19 cellular contexts compared by ENCODE assay signal in genomic region chr1:104084380-104084779, GRCh38.
A peak's percentile ranks its signal among the peaks of the same experiment; 100 is the strongest.
DNase-seq lines count a peak whose midpoint lies in the region; ATAC-seq and TF ChIP-seq lines count a peak whose summit lies in the region.
"Had no signal": no experiment of that assay in that cellular context is flagged by ENCODE, and none has a peak within 500 bp of the region (broad histone marks: within the 10 kb centered on the region; RNA-seq: fewer than 3 reads in every experiment).

No MANE protein-coding gene starts in this region.

- H3K36me3 ChIP-seq in GM23338 (ENCODE audit: insufficient read depth) (no peaks in the 10 kb centered on the region), endodermal cell (ENCODE audit: control insufficient read depth, insufficient read depth, low read length) (no peaks in the 10 kb centered on the region)
- H3K36me3 ChIP-seq: BLaER1, HAP-1 had no signal

- H3K27me3 ChIP-seq in GM23338 (ENCODE audit: insufficient read depth) (no peaks in the 10 kb centered on the region), endodermal cell (ENCODE audit: control insufficient read depth, insufficient read depth, low read length, poor library complexity, severe bottlenecking) (no peaks in the 10 kb centered on the region)
- H3K27me3 ChIP-seq: BLaER1 had no signal

- H3K4me3 ChIP-seq in GM23338 (0 out of 2 replicates have a peak overlapping the region, but pooled peaks have one; percentile 31), endodermal cell (ENCODE audit: low read length) (no peak overlapping the region)
- H3K4me3 ChIP-seq: BLaER1, GM12878, GM23248, HAP-1 had no signal

- DNase-seq in GM23338 (ENCODE audit: low spot score) = peak; percentile 36
- peak; percentile 8 for DNase-seq in MV-4-11 (lab: John Stamatoyannopoulos, UW)
- peak; percentile 12 for DNase-seq in WTC11 (ENCODE audit: low spot score)
- DNase-seq in iPS-NIHi11 (ENCODE audit: low spot score) = peak; percentile 9
- no peak for DNase-seq in endodermal cell
- no peak for DNase-seq in endothelial cell (ENCODE audit: low spot score)
- no peak for DNase-seq in inferior parietal cortex (ENCODE audit: extremely low spot score)
- no peak for DNase-seq in COR-L47 (lab: John Stamatoyannopoulos, UW)
- DNase-seq: 8988T; CD4-positive, alpha-beta memory T cell; DMS 273 treated with DMSO at 0.1 percent for 48 hours; DMS53; DND-41; EL; GM23248 had no signal

- CTCF ChIA-PET in WTC11 (lab: Charles Lee) = no interaction called here

- H3K9me2 ChIP-seq in GM23338 (ENCODE audit: insufficient read depth) = no peaks in the 10 kb centered on the region

- peak overlapping the region; percentile 60; the same call in 1 of the 2 replicates for H2AFZ ChIP-seq in GM23338
- H2AFZ ChIP-seq: GM23248 had no signal

- H3K4me2 ChIP-seq in GM23338 = peak overlapping the region; percentile 62
- H3K4me2 ChIP-seq: BLaER1 had no signal

- H3K36me3 Mint-ChIP-seq in GM23338 (ENCODE audit: low read depth) (no peaks in the 10 kb centered on the region), WTC11 (no peaks in the 10 kb centered on the region), endodermal cell (ENCODE audit: low read depth) (no peaks in the 10 kb centered on the region), endothelial cell (ENCODE audit: low read depth, unreplicated experiment) (no peaks in the 10 kb centered on the region)
- H3K36me3 Mint-ChIP-seq: CD14-positive monocyte; CD4-positive, alpha-beta memory T cell had no signal

- peaks cover 3% of the 10 kb centered on the region; the same call in 1 of the 2 replicates for H3K4me1 ChIP-seq in GM23338 (ENCODE audit: insufficient read depth)
- no peaks in the 10 kb centered on the region for H3K4me1 ChIP-seq in endodermal cell (ENCODE audit: control insufficient read depth, insufficient read depth, low read length)
- H3K4me1 ChIP-seq: BLaER1, HAP-1 had no signal

- no peaks in the 10 kb centered on the region for H3K79me2 ChIP-seq in GM23338 (replicated peaks; ENCODE audit: insufficient read depth)

- H3K27ac ChIP-seq in GM23338 (ENCODE audit: low read depth) (no peak overlapping the region), endodermal cell (ENCODE audit: low read depth, low read length) (no peak overlapping the region)
- H3K27ac ChIP-seq: BLaER1, GM23248 had no signal

- no peaks in the 10 kb centered on the region for H4K20me1 ChIP-seq in GM23338 (replicated peaks; ENCODE audit: insufficient read depth)
- H4K20me1 ChIP-seq: BLaER1 had no signal

- no peaks in the 10 kb centered on the region for H3K9me3 ChIP-seq in endodermal cell (ENCODE audit: control insufficient read depth, low read length)
- H3K9me3 ChIP-seq: BLaER1, HAP-1 had no signal

- H3F3A ChIP-seq in GM23338 (replicated peaks; ENCODE audit: low read depth) = no peaks in the 10 kb centered on the region

- POLR2A ChIA-PET in WTC11 (lab: Charles Lee) = no interaction called here

- peaks cover 19% of the 10 kb centered on the region for H3K4me1 Mint-ChIP-seq in GM23338
- H3K4me1 Mint-ChIP-seq in WTC11 = peaks cover 21% of the 10 kb centered on the region
- peaks cover 4% of the 10 kb centered on the region for H3K4me1 Mint-ChIP-seq in endodermal cell
- H3K4me1 Mint-ChIP-seq in endothelial cell (ENCODE audit: unreplicated experiment) = no peaks in the 10 kb centered on the region
- H3K4me1 Mint-ChIP-seq: CD14-positive monocyte; CD4-positive, alpha-beta memory T cell had no signal

- no peak for TF ChIP-seq CTCF in GM23338 (conservative IDR thresholded peaks at IDR 0.05; ENCODE audit: low read depth in 2 of 2)
- no peak for TF ChIP-seq CTCF in WTC11 (IDR thresholded peaks at IDR 0.05)
- no peak for TF ChIP-seq CTCF in endodermal cell (conservative IDR thresholded peaks at IDR 0.05)
- TF ChIP-seq CTCF in endothelial cell (IDR thresholded peaks at IDR 0.05; ENCODE audit: unreplicated experiment) = no peak

- WGBS in endodermal cell (ENCODE audit: insufficient coverage in 1 of 2, insufficient read length in 1 of 2), 2 experiments = 71 to 100% methylated on average over 1 to 3 of the region's 3 CpGs

- H3K27ac Mint-ChIP-seq in GM23338 (no peak overlapping the region), WTC11 (no peak overlapping the region), endodermal cell (no peak overlapping the region), endothelial cell (ENCODE audit: unreplicated experiment) (no peak overlapping the region)
- H3K27ac Mint-ChIP-seq: CD14-positive monocyte; CD4-positive, alpha-beta memory T cell had no signal

- no peaks in the 10 kb centered on the region for H3K9me3 Mint-ChIP-seq in GM23338
- no peaks in the 10 kb centered on the region for H3K9me3 Mint-ChIP-seq in WTC11
- no peaks in the 10 kb centered on the region for H3K9me3 Mint-ChIP-seq in endodermal cell
- H3K9me3 Mint-ChIP-seq in endothelial cell (ENCODE audit: unreplicated experiment) = no peaks in the 10 kb centered on the region

- ATAC-seq in GM23338 (peak; percentile 93), WTC11 (peak; percentile 95)
- ATAC-seq: GM12878 had no signal

- no peak overlapping the region for H3K9ac ChIP-seq in endodermal cell (ENCODE audit: extremely low read depth, low read length, poor library complexity, severe bottlenecking)
- H3K9ac ChIP-seq: BLaER1, GM23248 had no signal

- H3K27me3 Mint-ChIP-seq in GM23338 (ENCODE audit: insufficient read depth, low read depth, poor library complexity) (no peaks in the 10 kb centered on the region), WTC11 (ENCODE audit: low read depth) (no peaks in the 10 kb centered on the region), endodermal cell (ENCODE audit: insufficient read depth) (no peaks in the 10 kb centered on the region), endothelial cell (ENCODE audit: unreplicated experiment) (no peaks in the 10 kb centered on the region)
- H3K27me3 Mint-ChIP-seq: CD4-positive, alpha-beta memory T cell had no signal

- H3K4me3 Mint-ChIP-seq in GM23338 (no peak overlapping the region), WTC11 (no peak overlapping the region), endodermal cell (no peak overlapping the region), endothelial cell (ENCODE audit: unreplicated experiment) (no peak overlapping the region)
- H3K4me3 Mint-ChIP-seq: CD14-positive monocyte; CD4-positive, alpha-beta memory T cell had no signal

TF ChIP-seq in GM23338, 12 proteins besides CTCF, POLR2A, EP300 and RAD21 (continues in another document):
- no peak for TF ChIP-seq CREB1 (CRISPR knock-in tag; IDR thresholded peaks at IDR 0.05; ENCODE audit: low read depth)
- TF ChIP-seq, protein P1, sequence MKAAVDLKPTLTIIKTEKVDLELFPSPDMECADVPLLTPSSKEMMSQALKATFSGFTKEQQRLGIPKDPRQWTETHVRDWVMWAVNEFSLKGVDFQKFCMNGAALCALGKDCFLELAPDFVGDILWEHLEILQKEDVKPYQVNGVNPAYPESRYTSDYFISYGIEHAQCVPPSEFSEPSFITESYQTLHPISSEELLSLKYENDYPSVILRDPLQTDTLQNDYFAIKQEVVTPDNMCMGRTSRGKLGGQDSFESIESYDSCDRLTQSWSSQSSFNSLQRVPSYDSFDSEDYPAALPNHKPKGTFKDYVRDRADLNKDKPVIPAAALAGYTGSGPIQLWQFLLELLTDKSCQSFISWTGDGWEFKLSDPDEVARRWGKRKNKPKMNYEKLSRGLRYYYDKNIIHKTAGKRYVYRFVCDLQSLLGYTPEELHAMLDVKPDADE (IDR thresholded peaks at IDR 0.05) = no peak

TF ChIP-seq in WTC11, 78 proteins besides CTCF, POLR2A, EP300 and RAD21:
- no peak for TF ChIP-seq ZNF416 (CRISPR knock-in tag; IDR thresholded peaks at IDR 0.05)
- no peak for TF ChIP-seq ZNF425 (CRISPR knock-in tag; conservative IDR thresholded peaks at IDR 0.05)
- TF ChIP-seq ZNF423 (CRISPR knock-in tag; IDR thresholded peaks at IDR 0.05) = no peak
- TF ChIP-seq ZNF219 (CRISPR knock-in tag; IDR thresholded peaks at IDR 0.05; ENCODE audit: borderline replicate concordance) = no peak
- TF ChIP-seq, protein P2, sequence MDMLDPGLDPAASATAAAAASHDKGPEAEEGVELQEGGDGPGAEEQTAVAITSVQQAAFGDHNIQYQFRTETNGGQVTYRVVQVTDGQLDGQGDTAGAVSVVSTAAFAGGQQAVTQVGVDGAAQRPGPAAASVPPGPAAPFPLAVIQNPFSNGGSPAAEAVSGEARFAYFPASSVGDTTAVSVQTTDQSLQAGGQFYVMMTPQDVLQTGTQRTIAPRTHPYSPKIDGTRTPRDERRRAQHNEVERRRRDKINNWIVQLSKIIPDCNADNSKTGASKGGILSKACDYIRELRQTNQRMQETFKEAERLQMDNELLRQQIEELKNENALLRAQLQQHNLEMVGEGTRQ (CRISPR knock-in tag; IDR thresholded peaks at IDR 0.05) = no peak

Comparison
In these comparisons a context has a peak if more than half of its experiments do, and no peak if none do; other contexts are left out.
1. DNase-seq: peak in GM23338 (single experiment), MV-4-11 (single experiment), WTC11 (single experiment) and iPS-NIHi11 (single experiment); none in endodermal cell (single experiment), endothelial cell (single experiment), inferior parietal cortex (single experiment) and COR-L47 (single experiment).